ENCODE assay signal across 7 cellular contexts in the genomic region with DNA sequence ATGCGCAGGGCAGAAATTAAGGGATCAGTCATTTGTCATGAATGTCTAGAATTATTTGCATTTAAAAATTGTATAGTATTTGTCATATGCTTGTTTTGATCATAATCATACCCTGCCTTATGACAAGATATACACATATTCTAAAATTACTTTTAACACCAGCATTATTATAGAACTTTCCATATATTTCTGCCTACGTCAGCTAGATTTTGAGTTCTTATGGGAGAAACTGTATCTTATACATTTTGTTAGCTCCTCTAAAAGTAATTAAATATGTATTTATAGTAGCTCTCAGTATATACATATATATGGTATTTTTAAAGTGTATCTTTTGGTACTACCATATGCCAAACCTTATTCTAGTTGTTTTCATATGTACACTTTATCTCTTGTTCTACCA.
"Had no signal": no experiment of that assay in that cellular context is flagged by ENCODE, and none has a peak within 500 bp of the region (broad histone marks: within the 10 kb centered on the region; RNA-seq: fewer than 3 reads in every experiment).

No MANE protein-coding gene starts in this region.

- H3K4me1 Mint-ChIP-seq: IgD-negative memory B cell had no signal

- H3K4me3 Mint-ChIP-seq: IgD-negative memory B cell had no signal

- H3K27me3 Mint-ChIP-seq: IgD-negative memory B cell had no signal

- FAIRE-seq: HTR-8/SVneo had no signal

- H3K27ac ChIP-seq: HL-60, KMS-11 had no signal

- H3K4me2 ChIP-seq: KMS-11 had no signal

- DNase-seq: Karpas-422, KBM-7, KG1 had no signal

- H3K9ac ChIP-seq: KMS-11 had no signal

- H3K36me3 Mint-ChIP-seq: IgD-negative memory B cell had no signal
